8 cellular contexts compared by ENCODE assay signal in the genomic region with DNA sequence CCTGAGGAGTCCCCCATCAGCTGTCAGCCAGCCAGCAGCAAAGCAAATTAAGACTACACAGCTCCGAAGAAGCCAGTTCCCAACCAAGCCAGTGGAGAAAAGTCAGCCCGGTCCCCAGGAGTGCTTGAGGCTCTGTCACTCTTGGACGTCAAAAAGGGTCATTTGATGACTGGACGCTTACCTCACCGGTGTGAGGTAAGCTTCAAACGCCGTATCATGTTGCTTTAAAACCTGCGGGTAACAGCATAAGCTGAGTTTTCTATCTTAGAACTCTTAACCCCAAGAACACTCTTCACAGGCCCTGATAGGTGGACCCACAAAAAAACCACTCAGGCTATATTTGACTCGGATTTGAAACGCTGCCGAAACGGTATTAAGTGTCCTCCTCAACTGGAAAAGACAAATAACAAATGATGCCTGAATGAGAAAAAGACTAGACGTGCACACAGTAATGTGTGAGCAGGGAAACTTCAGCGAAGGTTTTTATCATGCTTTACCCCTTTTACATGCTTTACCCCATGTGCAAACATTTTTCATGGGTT. TPM values are rescaled to one million over a fixed set of nuclear protein-coding genes. Genes with fewer than 3 reads are reported as not detected.
DNase-seq lines count a peak whose midpoint lies in the region; ATAC-seq and TF ChIP-seq lines count a peak whose summit lies in the region.

No MANE protein-coding gene starts in this region.

- H3K4me3 Mint-ChIP-seq in WTC11 = peak overlapping the region; percentile 83

- peaks cover 5% of the 10 kb centered on the region; the same call in 1 of the 2 replicates for H3K4me1 ChIP-seq in HUES6 (ENCODE audit: control insufficient read depth, insufficient read depth, low read length)

- peaks cover 23% of the 10 kb centered on the region for H3K27me3 ChIP-seq in HUES6 (ENCODE audit: control insufficient read depth, insufficient read depth, low read length)

- peaks cover 14% of the 10 kb centered on the region for H3K4me1 Mint-ChIP-seq in WTC11

- no peak for TF ChIP-seq CTCF in WTC11 (IDR thresholded peaks at IDR 0.05)
- no peak for TF ChIP-seq CTCF in fibroblast of villous mesenchyme (IDR thresholded peaks at IDR 0.05; ENCODE audit: insufficient read depth, low read depth, low read length)
- TF ChIP-seq CTCF in omental fat pad (IDR thresholded peaks at IDR 0.05) = no peak

- no peak overlapping the region for H3K27ac ChIP-seq in HUES6 (ENCODE audit: low read depth, low read length)

- no peaks in the 10 kb centered on the region for H3K36me3 Mint-ChIP-seq in WTC11

- H3K9me3 Mint-ChIP-seq in WTC11 = no peaks in the 10 kb centered on the region

- H3K27me3 Mint-ChIP-seq in WTC11 (ENCODE audit: low read depth) = peaks cover 21% of the 10 kb centered on the region

- H3K9ac ChIP-seq in HUES6 (ENCODE audit: low read length) = peak overlapping the region; percentile 75

- DNase-seq in stimulated activated CD4-positive, alpha-beta T cell treated with anti-CD3 and anti-CD28 coated beads, Interleukin-1b, Interleukin-23, amount 100 ng/mL, for 48 hours = peak; percentile 2
- DNase-seq in stimulated activated CD4-positive, alpha-beta T cell treated with anti-CD3 and anti-CD28 coated beads, Interleukin-4, amount 100 ng/mL, for 4 hours = no peak
- DNase-seq in WTC11 (ENCODE audit: low spot score) = no peak
- peak; percentile 13 for DNase-seq in fibroblast of villous mesenchyme (ENCODE audit: low read depth)
- DNase-seq in omental fat pad (ENCODE audit: low spot score) = no peak
- DNase-seq in SIG-M5 (lab: John Stamatoyannopoulos, UW) = no peak

- CTCF ChIA-PET in WTC11 (lab: Charles Lee) = interaction anchor here (2.0 to 2.5 kb wide), 2 partner anchors 95 to 313 kb away, joined by 7 to 9 read pairs; no protein-coding TSS in a partner anchor

- POLR2A ChIA-PET in WTC11 (lab: Charles Lee) = interaction anchor here (0.6 kb wide), 1 partner anchor 26 kb away, joined by 3 read pairs; no protein-coding TSS in a partner anchor

- no peaks in the 10 kb centered on the region for H3K36me3 ChIP-seq in HUES6 (ENCODE audit: control insufficient read depth, insufficient read depth, low read length)

- ATAC-seq in WTC11 (no peak), omental fat pad (ENCODE audit: low FRiP score) (peak; percentile 49), GM21737 (IDR thresholded peaks at IDR 0.05; ENCODE audit: unreplicated experiment) (no peak)

- H3K4me3 ChIP-seq in HUES6 (ENCODE audit: low read depth, low read length) = peak overlapping the region; percentile 86
- H3K4me3 ChIP-seq in fibroblast of villous mesenchyme (ENCODE audit: low read depth, low read length) = peak overlapping the region; percentile 88

- peak overlapping the region; percentile 26; the same call in 1 of the 2 replicates for H3K27ac Mint-ChIP-seq in WTC11

- H3K9me3 ChIP-seq in HUES6 (ENCODE audit: control insufficient read depth, insufficient read depth, low read depth, low read length) = no peaks in the 10 kb centered on the region

TF ChIP-seq in WTC11, 78 proteins besides CTCF, POLR2A, EP300 and RAD21:
- TF ChIP-seq JAZF1 (CRISPR knock-in tag; IDR thresholded peaks at IDR 0.05) (no peak), GABPB1 (CRISPR knock-in tag; IDR thresholded peaks at IDR 0.05) (no peak), JUN (CRISPR knock-in tag; IDR thresholded peaks at IDR 0.05) (no peak), IRF2 (CRISPR knock-in tag; IDR thresholded peaks at IDR 0.05; ENCODE audit: borderline replicate concordance, low read depth) (no peak), FOXK1 (CRISPR knock-in tag; IDR thresholded peaks at IDR 0.05) (no peak), NR3C1 (CRISPR knock-in tag; conservative IDR thresholded peaks at IDR 0.05; ENCODE audit: low read depth) (no peak), NFATC4 (CRISPR knock-in tag; IDR thresholded peaks at IDR 0.05) (no peak), ELF4 (CRISPR knock-in tag; IDR thresholded peaks at IDR 0.05; ENCODE audit: low read depth) (no peak)
- TF ChIP-seq, protein P1, sequence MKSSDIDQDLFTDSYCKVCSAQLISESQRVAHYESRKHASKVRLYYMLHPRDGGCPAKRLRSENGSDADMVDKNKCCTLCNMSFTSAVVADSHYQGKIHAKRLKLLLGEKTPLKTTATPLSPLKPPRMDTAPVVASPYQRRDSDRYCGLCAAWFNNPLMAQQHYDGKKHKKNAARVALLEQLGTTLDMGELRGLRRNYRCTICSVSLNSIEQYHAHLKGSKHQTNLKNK (CRISPR knock-in tag; IDR thresholded peaks at IDR 0.05) = no peak
- TF ChIP-seq, protein P2, sequence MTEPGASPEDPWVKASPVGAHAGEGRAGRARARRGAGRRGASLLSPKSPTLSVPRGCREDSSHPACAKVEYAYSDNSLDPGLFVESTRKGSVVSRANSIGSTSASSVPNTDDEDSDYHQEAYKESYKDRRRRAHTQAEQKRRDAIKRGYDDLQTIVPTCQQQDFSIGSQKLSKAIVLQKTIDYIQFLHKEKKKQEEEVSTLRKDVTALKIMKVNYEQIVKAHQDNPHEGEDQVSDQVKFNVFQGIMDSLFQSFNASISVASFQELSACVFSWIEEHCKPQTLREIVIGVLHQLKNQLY (CRISPR knock-in tag; IDR thresholded peaks at IDR 0.05) = no peak
- TF ChIP-seq, protein P3, sequence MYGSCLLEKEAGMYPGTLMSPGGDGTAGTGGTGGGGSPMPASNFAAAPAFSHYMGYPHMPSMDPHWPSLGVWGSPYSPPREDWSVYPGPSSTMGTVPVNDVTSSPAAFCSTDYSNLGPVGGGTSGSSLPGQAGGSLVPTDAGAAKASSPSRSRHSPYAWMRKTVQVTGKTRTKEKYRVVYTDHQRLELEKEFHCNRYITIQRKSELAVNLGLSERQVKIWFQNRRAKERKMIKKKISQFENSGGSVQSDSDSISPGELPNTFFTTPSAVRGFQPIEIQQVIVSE (CRISPR knock-in tag; IDR thresholded peaks at IDR 0.05; ENCODE audit: borderline replicate concordance) = no peak
- TF ChIP-seq, protein P4, sequence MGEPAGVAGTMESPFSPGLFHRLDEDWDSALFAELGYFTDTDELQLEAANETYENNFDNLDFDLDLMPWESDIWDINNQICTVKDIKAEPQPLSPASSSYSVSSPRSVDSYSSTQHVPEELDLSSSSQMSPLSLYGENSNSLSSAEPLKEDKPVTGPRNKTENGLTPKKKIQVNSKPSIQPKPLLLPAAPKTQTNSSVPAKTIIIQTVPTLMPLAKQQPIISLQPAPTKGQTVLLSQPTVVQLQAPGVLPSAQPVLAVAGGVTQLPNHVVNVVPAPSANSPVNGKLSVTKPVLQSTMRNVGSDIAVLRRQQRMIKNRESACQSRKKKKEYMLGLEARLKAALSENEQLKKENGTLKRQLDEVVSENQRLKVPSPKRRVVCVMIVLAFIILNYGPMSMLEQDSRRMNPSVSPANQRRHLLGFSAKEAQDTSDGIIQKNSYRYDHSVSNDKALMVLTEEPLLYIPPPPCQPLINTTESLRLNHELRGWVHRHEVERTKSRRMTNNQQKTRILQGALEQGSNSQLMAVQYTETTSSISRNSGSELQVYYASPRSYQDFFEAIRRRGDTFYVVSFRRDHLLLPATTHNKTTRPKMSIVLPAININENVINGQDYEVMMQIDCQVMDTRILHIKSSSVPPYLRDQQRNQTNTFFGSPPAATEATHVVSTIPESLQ (CRISPR knock-in tag; IDR thresholded peaks at IDR 0.05) = no peak

RNA-seq across cellular contexts. Expression of a gene that starts 0.7 kb away (rescaled TPM):
- 10.3 to 13.8 TPM (median 13.7 TPM) in 3 replicates for total RNA-seq in WTC11 (2021)
- total RNA-seq in fibroblast of villous mesenchyme = 30.9 and 48.8 TPM in 2 replicates
- 10 to 100 TPM; 13.8 to 37.4 (median 22.2) TPM for total RNA-seq in omental fat pad

Comparison
In these comparisons a context has a peak if more than half of its experiments do, and no peak if none do; other contexts are left out.
1. DNase-seq: peak in stimulated activated CD4-positive, alpha-beta T cell treated with anti-CD3 and anti-CD28 coated beads, Interleukin-1b, Interleukin-23, amount 100 ng/mL, for 48 hours (single experiment) and fibroblast of villous mesenchyme (single experiment); none in stimulated activated CD4-positive, alpha-beta T cell treated with anti-CD3 and anti-CD28 coated beads, Interleukin-4, amount 100 ng/mL, for 4 hours (0 of 2), WTC11 (single experiment), omental fat pad (single experiment) and SIG-M5 (single experiment).